In the genomic region with DNA sequence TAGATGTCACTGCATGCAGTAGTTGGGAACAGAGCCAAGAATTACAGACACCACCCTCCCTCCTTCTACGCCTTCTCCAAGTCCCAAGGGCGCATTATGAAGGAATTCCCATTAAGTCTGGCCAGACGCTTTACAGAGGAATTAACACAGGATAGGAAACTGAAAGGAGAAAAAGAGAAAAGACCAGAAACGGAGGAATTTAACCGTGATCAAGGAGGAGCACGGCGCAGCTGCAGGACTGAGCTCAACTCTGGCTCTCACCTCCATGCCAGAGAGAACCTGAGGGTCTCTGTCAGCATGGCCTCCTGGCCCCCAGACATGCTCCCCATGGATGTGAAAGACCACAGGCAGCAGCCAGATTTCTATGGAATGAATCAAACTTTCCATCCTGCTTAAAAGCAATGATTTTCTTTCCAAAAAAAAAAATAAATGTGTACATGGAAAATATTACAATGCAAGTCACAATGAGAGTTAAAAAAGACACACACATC, we compare ENCODE assay signal across 8 cellular contexts. TPM values are rescaled to one million over a fixed set of nuclear protein-coding genes. Genes with fewer than 3 reads are reported as not detected.
DNase-seq lines count a peak whose midpoint lies in the region; ATAC-seq and TF ChIP-seq lines count a peak whose summit lies in the region.

No MANE protein-coding gene starts in this region.

- H3K27ac ChIP-seq in psoas muscle: no peak overlapping the region
- no peak overlapping the region for H3K27ac ChIP-seq in Karpas-422 (ENCODE audit: low read length)

- DNase-seq in T-helper 17 cell (no peak), foreskin fibroblast (peak; percentile 77 to 88), psoas muscle (no peak), Karpas-422 (no peak), GM10266 (ENCODE audit: extremely low spot score) (no peak), NCI-H1105 treated with DMSO at 0.1 percent for 48 hours (lab: John Stamatoyannopoulos, UW) (no peak), Ammon's horn (ENCODE audit: low spot score) (no peak)

- intact Hi-C loops in psoas muscle (cut with DNase I): loop anchor here in 1 of 2 donors (10.0 kb wide), 1 partner anchor 85 kb away; no protein-coding TSS in a partner anchor

- peak overlapping the region; percentile 97 for H3K27ac Mint-ChIP-seq in T-helper 17 cell

- ATAC-seq in T-helper 17 cell (no peak), psoas muscle (peak in 1 of 4 donors; percentile 26)

- H3K4me1 Mint-ChIP-seq in T-helper 17 cell: peaks cover 61% of the 10 kb centered on the region

- no peak overlapping the region for H3K4me2 ChIP-seq in Karpas-422 (ENCODE audit: low read depth, low read length, poor library complexity, severe bottlenecking)

- H3K27me3 ChIP-seq in psoas muscle (ENCODE audit: insufficient read depth in 3 of 3, low read length in 2 of 3): no peaks in the 10 kb centered on the region
- H3K27me3 ChIP-seq in Karpas-422 (ENCODE audit: low read length): no peaks in the 10 kb centered on the region

- H3K4me3 Mint-ChIP-seq in T-helper 17 cell: peak overlapping the region; percentile 97

- no peak for TF ChIP-seq CTCF in foreskin fibroblast (IDR thresholded peaks at IDR 0.05; ENCODE audit: low read depth, low read length)
- TF ChIP-seq CTCF in psoas muscle (IDR thresholded peaks at IDR 0.05): no peak
- TF ChIP-seq CTCF in GM10266 (IDR thresholded peaks at IDR 0.05; ENCODE audit: control insufficient read depth, insufficient read depth, low read depth, missing control alignments): no peak

- H4K20me1 ChIP-seq in Karpas-422 (ENCODE audit: insufficient read depth, low read depth, low read length): no peaks in the 10 kb centered on the region

- no peaks in the 10 kb centered on the region for H3K9me2 ChIP-seq in Karpas-422 (replicated peaks; ENCODE audit: insufficient read depth, low read length)

- H3K9me3 ChIP-seq in ES-I3 (ENCODE audit: control insufficient read depth, insufficient read depth, low read length) (no peaks in the 10 kb centered on the region), T-helper 17 cell (ENCODE audit: control insufficient read depth, low read length, poor library complexity, severe bottlenecking) (no peaks in the 10 kb centered on the region), psoas muscle (no peaks in the 10 kb centered on the region), Karpas-422 (ENCODE audit: low read length) (peaks cover 20% of the 10 kb centered on the region; the same call in 1 of the 2 replicates)

- H3K9ac ChIP-seq in ES-I3 (ENCODE audit: low read depth, low read length) (peak overlapping the region; percentile 19; the same call in 1 of the 2 replicates), Karpas-422 (ENCODE audit: low read length) (no peak overlapping the region)

- no peaks in the 10 kb centered on the region for H3K27me3 Mint-ChIP-seq in T-helper 17 cell

- H3K36me3 ChIP-seq in ES-I3 (ENCODE audit: insufficient read depth, low read length) (no peaks in the 10 kb centered on the region), psoas muscle (ENCODE audit: insufficient read depth in 1 of 2, low read depth in 1 of 2) (no peaks in the 10 kb centered on the region), Karpas-422 (ENCODE audit: insufficient read depth, low read length) (no peaks in the 10 kb centered on the region)

- peaks cover 29% of the 10 kb centered on the region for H3K4me1 ChIP-seq in ES-I3 (ENCODE audit: insufficient read depth, low read length)
- peaks cover 7% of the 10 kb centered on the region for H3K4me1 ChIP-seq in psoas muscle
- H3K4me1 ChIP-seq in Karpas-422 (ENCODE audit: low read length): no peaks in the 10 kb centered on the region

- 40 to 46% (median 43%) methylated on average over 7 of the region's 7 CpGs for WGBS in psoas muscle, 3 donors

- H3K4me3 ChIP-seq in foreskin fibroblast (ENCODE audit: low read depth in 1 of 2, low read length in 2 of 2): peak overlapping the region; percentile 48 to 58
- peak overlapping the region; percentile 59 for H3K4me3 ChIP-seq in psoas muscle
- no peak overlapping the region for H3K4me3 ChIP-seq in Karpas-422 (ENCODE audit: low read length)

- H3K79me2 ChIP-seq in Karpas-422 (ENCODE audit: low read length): no peaks in the 10 kb centered on the region

- peaks cover 2% of the 10 kb centered on the region for H3K36me3 Mint-ChIP-seq in T-helper 17 cell (ENCODE audit: low read depth)

- no peak overlapping the region for H2AFZ ChIP-seq in Karpas-422 (ENCODE audit: low read length)

RNA-seq across cellular contexts. Expression of a gene that starts 13.7 kb away (rescaled TPM):
- 10 to 100 TPM; 28.6 to 36.8 TPM for total RNA-seq in T-helper 17 cell
- total RNA-seq in psoas muscle: under 1 TPM; 0.27 to 0.59 (median 0.44) TPM
- polyA plus RNA-seq in psoas muscle: under 1 TPM; 0.08 to 0.60 (median 0.14) TPM
- not detected in 2 replicates for total RNA-seq in Karpas-422 (2014; rRNA removed; shearing (Covaris generic); ENCODE audit: low replicate concordance)

Comparison
In these comparisons a context has a peak if more than half of its experiments do, and no peak if none do; other contexts are left out.
1. DNase-seq: peak in foreskin fibroblast (2 of 2); none in T-helper 17 cell (0 of 3), psoas muscle (0 of 2), Karpas-422 (single experiment), GM10266 (single experiment), NCI-H1105 treated with DMSO at 0.1 percent for 48 hours (single experiment) and Ammon's horn (single experiment).
2. RNA of a gene that starts 13.7 kb away (total RNA-seq): 28.6 to 36.8 TPM in T-helper 17 cell; 0.27 to 0.59 TPM in psoas muscle and not detected in Karpas-422; every median in the first group is over 10 times any median in the second.